8 cellular contexts compared by ENCODE assay signal in genomic region chr15:74036271-74037170, GRCh38. TPM values are rescaled to one million over a fixed set of nuclear protein-coding genes. Genes with fewer than 3 reads are reported as not detected.
A peak's percentile ranks its signal among the peaks of the same experiment; 100 is the strongest.
DNase-seq lines count a peak whose midpoint lies in the region; ATAC-seq, FAIRE-seq and TF ChIP-seq lines count a peak whose summit lies in the region.

No MANE protein-coding gene starts in this region.

- H3K9me3 ChIP-seq in OCI-LY1 (ENCODE audit: low read length) (no peaks in the 10 kb centered on the region), endothelial cell of umbilical vein (replicated peaks; ENCODE audit: control insufficient read depth, insufficient read depth, low read length) (no peaks in the 10 kb centered on the region), neural cell (ENCODE audit: low read length) (no peaks in the 10 kb centered on the region)

- no peak for ATAC-seq in activated naive CD4-positive, alpha-beta T cell treated with anti-CD3 and anti-CD28 coated beads, Interleukin-2, amount 50 U/mL, for 72 hours
- ATAC-seq in GM18858 (IDR thresholded peaks at IDR 0.05; ENCODE audit: unreplicated experiment) = no peak

- H3K36me3 ChIP-seq in OCI-LY1 (ENCODE audit: insufficient read depth, low read length) = no peaks in the 10 kb centered on the region; the same call in 1 of the 2 replicates
- peaks cover 8 to 34% of the 10 kb centered on the region in 2 experiments for H3K36me3 ChIP-seq in endothelial cell of umbilical vein (ENCODE audit: control insufficient read depth in 2 of 2, extremely low read depth in 1 of 2, insufficient read depth in 2 of 2, low read length in 2 of 2)
- H3K36me3 ChIP-seq in neural cell (ENCODE audit: insufficient read depth, low read length) = no peaks in the 10 kb centered on the region

- H3K9me3 Mint-ChIP-seq in activated naive CD4-positive, alpha-beta T cell treated with anti-CD3 and anti-CD28 coated beads, Interleukin-2, amount 50 U/mL, for 72 hours = no peaks in the 10 kb centered on the region
- no peaks in the 10 kb centered on the region for H3K9me3 Mint-ChIP-seq in activated naive CD4-positive, alpha-beta T cell treated with anti-CD3 and anti-CD28 coated beads, Interleukin-2, amount 10 ng/mL, durations not matched to agents 7 days and 5 days

- H2AFZ ChIP-seq in OCI-LY1 (ENCODE audit: low read length) (no peak overlapping the region), endothelial cell of umbilical vein (ENCODE audit: low read depth, low read length) (no peak overlapping the region), neural cell (ENCODE audit: low read depth, low read length) (no peak overlapping the region)

- H4K20me1 ChIP-seq in OCI-LY1 (ENCODE audit: insufficient read depth, low read length) = no peaks in the 10 kb centered on the region
- no peaks in the 10 kb centered on the region for H4K20me1 ChIP-seq in endothelial cell of umbilical vein (replicated peaks; ENCODE audit: control insufficient read depth, extremely low read depth, insufficient read depth, low read length)
- no peaks in the 10 kb centered on the region for H4K20me1 ChIP-seq in neural cell (ENCODE audit: insufficient read depth)

- dilution Hi-C loops in endothelial cell of umbilical vein (cut with MboI; ENCODE audit: extremely low pct_ligation_motif_present, low sequenced_read_pairs) = no loop called here

- peaks cover 0 to 13% of the 10 kb centered on the region in 2 donors for H3K36me3 Mint-ChIP-seq in activated naive CD4-positive, alpha-beta T cell treated with anti-CD3 and anti-CD28 coated beads, Interleukin-2, amount 50 U/mL, for 72 hours
- peaks cover 54% of the 10 kb centered on the region for H3K36me3 Mint-ChIP-seq in activated naive CD4-positive, alpha-beta T cell treated with anti-CD3 and anti-CD28 coated beads, Interleukin-2, amount 10 ng/mL, durations not matched to agents 7 days and 5 days

- intact Hi-C loops in endothelial cell of umbilical vein (cut with micrococcal nuclease) = loop anchor here (1.0 kb wide), 3 partner anchors 42 to 85 kb away; partner anchors contain the start of gene PML

- no peaks in the 10 kb centered on the region for H3K9me1 ChIP-seq in endothelial cell of umbilical vein (replicated peaks; ENCODE audit: control insufficient read depth, extremely low read depth, insufficient read depth, low read length)

- H3K27me3 Mint-ChIP-seq in activated naive CD4-positive, alpha-beta T cell treated with anti-CD3 and anti-CD28 coated beads, Interleukin-2, amount 10 ng/mL, durations not matched to agents 7 days and 5 days = no peaks in the 10 kb centered on the region

- TF ChIP-seq CTCF in OCI-LY1 (IDR thresholded peaks at IDR 0.05; ENCODE audit: low read length) (peak; percentile 36; the same call in 1 of the 2 replicates), endothelial cell of umbilical vein (IDR thresholded peaks at IDR 0.05; ENCODE audit: extremely low read depth in 1 of 2, insufficient read depth in 1 of 2, low read depth in 1 of 2, low read length in 2 of 2) (peak; percentile 53 to 76), neural cell (IDR thresholded peaks at IDR 0.05; ENCODE audit: poor library complexity, severe bottlenecking) (peak; percentile 71)

- H3K4me1 ChIP-seq in OCI-LY1 (ENCODE audit: insufficient read depth, low read length, severe bottlenecking) = no peaks in the 10 kb centered on the region
- H3K4me1 ChIP-seq in endothelial cell of umbilical vein (ENCODE audit: control insufficient read depth, extremely low read depth, insufficient read depth, low read length) = peaks cover 9% of the 10 kb centered on the region

- no peak overlapping the region for H3K4me3 Mint-ChIP-seq in activated naive CD4-positive, alpha-beta T cell treated with anti-CD3 and anti-CD28 coated beads, Interleukin-2, amount 10 ng/mL, durations not matched to agents 7 days and 5 days

- H3F3A ChIP-seq in OCI-LY1 (ENCODE audit: insufficient read depth, low read length) (no peaks in the 10 kb centered on the region), neural cell (ENCODE audit: insufficient read depth, low read length, poor library complexity, severe bottlenecking) (no peaks in the 10 kb centered on the region)

- H3K9me2 ChIP-seq in OCI-LY1 (ENCODE audit: low read depth, low read length) (no peaks in the 10 kb centered on the region), neural cell (ENCODE audit: insufficient read depth, low read length) (no peaks in the 10 kb centered on the region)

- POLR2A ChIA-PET in endothelial cell of umbilical vein (lab: Charles Lee) = interaction anchor here (1.0 to 1.2 kb wide), 2 partner anchors 9 to 63 kb away, joined by 3 to 9 read pairs; no protein-coding TSS in a partner anchor

- no peaks in the 10 kb centered on the region for H3K4me1 Mint-ChIP-seq in activated naive CD4-positive, alpha-beta T cell treated with anti-CD3 and anti-CD28 coated beads, Interleukin-2, amount 10 ng/mL, durations not matched to agents 7 days and 5 days

- peak; percentile 87 for FAIRE-seq in endothelial cell of umbilical vein (lab: Jason Lieb, UNC)

- TF ChIP-seq EP300 in neural cell (conservative IDR thresholded peaks at IDR 0.05; ENCODE audit: poor library complexity, severe bottlenecking) = no peak

- BruUV-seq in endothelial cell of umbilical vein (replicated peaks; lab: Mats Ljungman, UMichigan) = no TSS peak

- no peak for DNase-seq in activated naive CD4-positive, alpha-beta T cell treated with anti-CD3 and anti-CD28 coated beads, Interleukin-2, amount 50 U/mL, for 72 hours (ENCODE audit: low spot score in 2 of 2)
- DNase-seq in activated naive CD4-positive, alpha-beta T cell treated with anti-CD3 and anti-CD28 coated beads, Interleukin-2, amount 10 ng/mL, durations not matched to agents 7 days and 5 days = no peak
- DNase-seq in endothelial cell of umbilical vein (ENCODE audit: low read depth, low spot score) = peak; percentile 59
- DNase-seq in NCI-H1436 treated with DMSO at 0.1 percent for 48 hours (lab: John Stamatoyannopoulos, UW) = no peak
- DNase-seq in SKM-1 (lab: John Stamatoyannopoulos, UW; ENCODE audit: unreplicated experiment) = no peak

- H3K79me2 ChIP-seq in OCI-LY1 (ENCODE audit: insufficient read depth, low read length) (no peaks in the 10 kb centered on the region), endothelial cell of umbilical vein (ENCODE audit: control insufficient read depth, insufficient read depth, low read length) (no peaks in the 10 kb centered on the region), neural cell (replicated peaks; ENCODE audit: insufficient read depth, low read length) (no peaks in the 10 kb centered on the region)

- TF ChIP-seq RAD21 in neural cell (conservative IDR thresholded peaks at IDR 0.05) = peak; percentile 61

- H3K27me3 ChIP-seq in OCI-LY1 (ENCODE audit: insufficient read depth, low read length) (no peaks in the 10 kb centered on the region; the same call in 1 of the 2 replicates), endothelial cell of umbilical vein (ENCODE audit: control insufficient read depth in 2 of 2, insufficient read depth in 2 of 2, low read length in 2 of 2) (no peaks in the 10 kb centered on the region), neural cell (ENCODE audit: insufficient read depth, low read depth, low read length) (no peaks in the 10 kb centered on the region)

- peak overlapping the region; percentile 50 to 88 for H3K27ac Mint-ChIP-seq in activated naive CD4-positive, alpha-beta T cell treated with anti-CD3 and anti-CD28 coated beads, Interleukin-2, amount 50 U/mL, for 72 hours
- no peak overlapping the region for H3K27ac Mint-ChIP-seq in activated naive CD4-positive, alpha-beta T cell treated with anti-CD3 and anti-CD28 coated beads, Interleukin-2, amount 10 ng/mL, durations not matched to agents 7 days and 5 days

- H3K4me2 ChIP-seq in OCI-LY1 (ENCODE audit: low read length) (no peak overlapping the region), endothelial cell of umbilical vein (ENCODE audit: insufficient read depth, low read length) (no peak overlapping the region), neural cell (ENCODE audit: low read length) (no peak overlapping the region)

- H3K9ac ChIP-seq in OCI-LY1 (ENCODE audit: low read length) (no peak overlapping the region), endothelial cell of umbilical vein (replicated peaks; ENCODE audit: extremely low read depth, insufficient read depth, low read length) (no peak overlapping the region), neural cell (ENCODE audit: low read length) (no peak overlapping the region)

- TF ChIP-seq POLR2A in endothelial cell of umbilical vein (IDR thresholded peaks at IDR 0.05; ENCODE audit: low read depth, low read length) = no peak

- CTCF ChIA-PET in activated naive CD4-positive, alpha-beta T cell treated with anti-CD3 and anti-CD28 coated beads, Interleukin-2, amount 10 ng/mL, durations not matched to agents 7 days and 5 days (lab: Charles Lee) = interaction anchor here (0.9 to 2.7 kb wide), 6 partner anchors 9 to 85 kb away, joined by 3 to 10 read pairs (median 5); no protein-coding TSS in a partner anchor
- CTCF ChIA-PET in endothelial cell of umbilical vein (lab: Charles Lee) = interaction anchor here (0.6 to 15.1 kb wide), 26 partner anchors 8 to 401 kb away, joined by 3 to 651 read pairs (median 6); partner anchors contain the start of genes LOXL1, PML and STOML1

- H3K4me3 ChIP-seq in OCI-LY1 (ENCODE audit: low read depth, low read length, poor library complexity, severe bottlenecking) (no peak overlapping the region), endothelial cell of umbilical vein (replicated peaks in 1 of 3; ENCODE audit: insufficient read depth in 1 of 3, low read depth in 1 of 3, low read length in 3 of 3) (no peak overlapping the region), neural cell (ENCODE audit: low read length) (no peak overlapping the region)

- H3K27ac ChIP-seq in OCI-LY1 (ENCODE audit: low read depth, low read length, poor library complexity, severe bottlenecking) (no peak overlapping the region), endothelial cell of umbilical vein (ENCODE audit: insufficient read depth, low read depth, low read length) (no peak overlapping the region), neural cell (ENCODE audit: low read length) (no peak overlapping the region)

RNA-seq across cellular contexts. Expression of gene PML, which starts 42.0 kb away (rescaled TPM):
- 10 to 100 TPM; 76.3 to 91.7 TPM for total RNA-seq in activated naive CD4-positive, alpha-beta T cell treated with anti-CD3 and anti-CD28 coated beads, Interleukin-2, amount 50 U/mL, for 72 hours
- total RNA-seq in endothelial cell of umbilical vein = 77.4 and 79.6 TPM in 2 replicates
- polyA plus RNA-seq in endothelial cell of umbilical vein = 30.4 and 32.2 TPM in 2 replicates
- polyA plus RNA-seq in endothelial cell of umbilical vein (2011; cell fraction: cytosol; rRNA removed) = 25.0 and 30.4 TPM in 2 replicates
- polyA plus RNA-seq in endothelial cell of umbilical vein (2011; cell fraction: nucleus; rRNA removed) = 48.2 and 54.1 TPM in 2 replicates
- polyA plus RNA-seq in endothelial cell of umbilical vein (2012) = 50.1 and 59.6 TPM in 2 replicates
- polyA minus RNA-seq in endothelial cell of umbilical vein = 25.2 and 25.4 TPM in 2 replicates
- polyA minus RNA-seq in endothelial cell of umbilical vein (2011; cell fraction: cytosol; rRNA and poly(A)+ RNA removed) = 15.3 TPM
- polyA minus RNA-seq in endothelial cell of umbilical vein (2011; cell fraction: nucleus; rRNA and poly(A)+ RNA removed) = 23.1 and 27.4 TPM in 2 replicates
- polyA plus RNA-seq in neural cell = 4.7 and 10.9 TPM in 2 replicates
- 12.9 and 14.8 TPM in 2 replicates for polyA minus RNA-seq in neural cell

RNA-seq across cellular contexts. Expression of gene STOML1, which starts 44.4 kb away (rescaled TPM):
- total RNA-seq in activated naive CD4-positive, alpha-beta T cell treated with anti-CD3 and anti-CD28 coated beads, Interleukin-2, amount 50 U/mL, for 72 hours = 1 to 10 TPM; 5.9 to 7.2 TPM
- total RNA-seq in endothelial cell of umbilical vein = 12.4 and 12.9 TPM in 2 replicates
- polyA plus RNA-seq in endothelial cell of umbilical vein (15.4 and 16.7 TPM in 2 replicates), neural cell (49.5 and 59.4 TPM in 2 replicates)
- polyA plus RNA-seq in endothelial cell of umbilical vein (2011; cell fraction: cytosol; rRNA removed) = 11.6 and 15.3 TPM in 2 replicates
- 12.1 and 12.5 TPM in 2 replicates for polyA plus RNA-seq in endothelial cell of umbilical vein (2011; cell fraction: nucleus; rRNA removed)
- 6.2 and 6.9 TPM in 2 replicates for polyA plus RNA-seq in endothelial cell of umbilical vein (2012)
- polyA minus RNA-seq in endothelial cell of umbilical vein (10.3 and 10.5 TPM in 2 replicates), neural cell (37.3 and 39.2 TPM in 2 replicates)
- polyA minus RNA-seq in endothelial cell of umbilical vein (2011; cell fraction: cytosol; rRNA and poly(A)+ RNA removed) = 2.0 TPM
- 2.3 and 2.5 TPM in 2 replicates for polyA minus RNA-seq in endothelial cell of umbilical vein (2011; cell fraction: nucleus; rRNA and poly(A)+ RNA removed)

RNA-seq across cellular contexts. Expression of gene GOLGA6A, which starts 45.8 kb away (rescaled TPM):
- 1 to 10 TPM in 1 of 2 donors, not detected in 1; 1.1 TPM for total RNA-seq in activated naive CD4-positive, alpha-beta T cell treated with anti-CD3 and anti-CD28 coated beads, Interleukin-2, amount 50 U/mL, for 72 hours
- not detected in 2 replicates for total RNA-seq in endothelial cell of umbilical vein
- polyA plus RNA-seq in endothelial cell of umbilical vein = not detected in 2 replicates
- not detected in 2 replicates for polyA plus RNA-seq in endothelial cell of umbilical vein (2011; cell fraction: cytosol; rRNA removed)
- not detected in 2 replicates for polyA plus RNA-seq in endothelial cell of umbilical vein (2011; cell fraction: nucleus; rRNA removed)
- polyA plus RNA-seq in endothelial cell of umbilical vein (2012) = not detected in 2 replicates
- not detected in 2 replicates for polyA minus RNA-seq in endothelial cell of umbilical vein
- not detected for polyA minus RNA-seq in endothelial cell of umbilical vein (2011; cell fraction: cytosol; rRNA and poly(A)+ RNA removed)
- not detected in 2 replicates for polyA minus RNA-seq in endothelial cell of umbilical vein (2011; cell fraction: nucleus; rRNA and poly(A)+ RNA removed)
- polyA plus RNA-seq in neural cell = 0.50 TPM in 2 replicates
- 0.12 and 0.24 TPM in 2 replicates for polyA minus RNA-seq in neural cell
